21 cellular contexts compared by ENCODE assay signal in genomic region chr9:97437151-97437550, GRCh38. TPM values are rescaled to one million over a fixed set of nuclear protein-coding genes. Genes with fewer than 3 reads are reported as not detected.
DNase-seq lines count a peak whose midpoint lies in the region; ATAC-seq and TF ChIP-seq lines count a peak whose summit lies in the region.
"Had no signal": no experiment of that assay in that cellular context is flagged by ENCODE, and none has a peak within 500 bp of the region (broad histone marks: within the 10 kb centered on the region; RNA-seq: fewer than 3 reads in every experiment).

No MANE protein-coding gene starts in this region.

- ATAC-seq in activated T-cell treated with anti-CD3 and anti-CD28 coated beads, Interleukin-2, amount 50 U/mL, for 4 hours, result no peak

- H3K9me3 ChIP-seq in Karpas-422 (ENCODE audit: low read length), result no peaks in the 10 kb centered on the region
- H3K9me3 ChIP-seq: BE2C, SK-N-SH had no signal

- H3K4me1 ChIP-seq in Karpas-422 (ENCODE audit: low read length), result peaks cover 92% of the 10 kb centered on the region

- peaks cover 35% of the 10 kb centered on the region for H3K36me3 Mint-ChIP-seq in activated T-cell treated with anti-CD3 and anti-CD28 coated beads, Interleukin-2, amount 50 U/mL, for 4 hours (ENCODE audit: insufficient read depth)

- H4K20me1 ChIP-seq in Karpas-422 (ENCODE audit: insufficient read depth, low read depth, low read length), result no peaks in the 10 kb centered on the region

- H3K9me2 ChIP-seq in Karpas-422 (replicated peaks; ENCODE audit: insufficient read depth, low read length), result no peaks in the 10 kb centered on the region
- H3K9me2 ChIP-seq: SK-N-SH had no signal

- no peak for TF ChIP-seq CTCF in epithelial cell of proximal tubule (conservative IDR thresholded peaks at IDR 0.05; ENCODE audit: low read depth, low read length)

- H3K27ac ChIP-seq in Karpas-422 (ENCODE audit: low read length), result peak overlapping the region; percentile 95
- H3K27ac ChIP-seq: 22Rv1 had no signal

- no peaks in the 10 kb centered on the region for H3K9me3 Mint-ChIP-seq in activated T-cell treated with anti-CD3 and anti-CD28 coated beads, Interleukin-2, amount 50 U/mL, for 4 hours
- H3K9me3 Mint-ChIP-seq: CD14-positive monocyte; CD8-positive, alpha-beta memory T cell had no signal

- peak; percentile 58 for DNase-seq in DMS 273 (lab: John Stamatoyannopoulos, UW; ENCODE audit: unreplicated experiment)
- no peak for DNase-seq in DMS 273 treated with DMSO at 0.1 percent for 48 hours (lab: John Stamatoyannopoulos, UW)
- DNase-seq in Karpas-422, result no peak
- DNase-seq in epithelial cell of proximal tubule (ENCODE audit: low read depth), result peak; percentile 7
- DNase-seq in mucosa of gallbladder (ENCODE audit: low spot score), result peak; percentile 40
- DNase-seq in NCI-H1092 (lab: John Stamatoyannopoulos, UW), result no peak
- no peak for DNase-seq in activated T-cell treated with anti-CD3 and anti-CD28 coated beads for 4 hours
- no peak for DNase-seq in activated T-cell treated with anti-CD3 and anti-CD28 coated beads, Interleukin-2, amount 50 U/mL, for 4 hours
- DNase-seq: BE2C; CD8-positive, alpha-beta memory T cell; DMS53; GOT3; HCEC 1CT; MV-4-11; NCI-H2029; NCI-H526 treated with DMSO at 0.1 percent for 48 hours; SIG-M5; SK-N-SH; SW 1271 had no signal

- H3K36me3 ChIP-seq in Karpas-422 (ENCODE audit: insufficient read depth, low read length), result peaks cover 59% of the 10 kb centered on the region
- H3K36me3 ChIP-seq: BE2C had no signal

- no peaks in the 10 kb centered on the region for H3K4me1 Mint-ChIP-seq in activated T-cell treated with anti-CD3 and anti-CD28 coated beads, Interleukin-2, amount 50 U/mL, for 4 hours (ENCODE audit: low read depth)
- H3K4me1 Mint-ChIP-seq: CD8-positive, alpha-beta memory T cell had no signal

- no peak overlapping the region for H3K9ac ChIP-seq in Karpas-422 (ENCODE audit: low read length)
- H3K9ac ChIP-seq: SK-N-SH had no signal

- no peak overlapping the region for H3K4me3 Mint-ChIP-seq in activated T-cell treated with anti-CD3 and anti-CD28 coated beads, Interleukin-2, amount 50 U/mL, for 4 hours
- H3K4me3 Mint-ChIP-seq: CD14-positive monocyte; CD8-positive, alpha-beta memory T cell had no signal

- H2AFZ ChIP-seq in Karpas-422 (ENCODE audit: low read length), result no peak overlapping the region

- H3K27me3 Mint-ChIP-seq in activated T-cell treated with anti-CD3 and anti-CD28 coated beads, Interleukin-2, amount 50 U/mL, for 4 hours (ENCODE audit: low read depth), result no peaks in the 10 kb centered on the region
- H3K27me3 Mint-ChIP-seq: CD8-positive, alpha-beta memory T cell had no signal

- peaks cover 34% of the 10 kb centered on the region for H3K79me2 ChIP-seq in Karpas-422 (ENCODE audit: low read length)

- H3K27me3 ChIP-seq in Karpas-422 (ENCODE audit: low read length), result no peaks in the 10 kb centered on the region
- H3K27me3 ChIP-seq: BE2C had no signal

- H3K4me2 ChIP-seq in Karpas-422 (ENCODE audit: low read depth, low read length, poor library complexity, severe bottlenecking), result no peak overlapping the region
- H3K4me2 ChIP-seq: SK-N-SH had no signal

- H3K4me3 ChIP-seq in Karpas-422 (ENCODE audit: low read length) (no peak overlapping the region), epithelial cell of proximal tubule (ENCODE audit: low read depth, low read length) (no peak overlapping the region)

RNA-seq across cellular contexts. Expression of gene TDRD7, which starts 25.3 kb away (rescaled TPM):
- total RNA-seq in Karpas-422 (2014; rRNA removed; shearing (Covaris generic); ENCODE audit: low replicate concordance), result 18.5 and 23.4 TPM in 2 replicates
- total RNA-seq in epithelial cell of proximal tubule, result 6.0 and 9.4 TPM in 2 replicates
- total RNA-seq in mucosa of gallbladder, result 25.7 TPM
- 1 to 10 TPM; 2.7 to 4.1 (median 2.8) TPM for total RNA-seq in activated T-cell treated with anti-CD3 and anti-CD28 coated beads, Interleukin-2, amount 50 U/mL, for 4 hours

Comparison
In these comparisons a context has a peak if more than half of its experiments do, and no peak if none do; other contexts are left out.
1. DNase-seq: peak in DMS 273 (single experiment), epithelial cell of proximal tubule (single experiment) and mucosa of gallbladder (single experiment); none in DMS 273 treated with DMSO at 0.1 percent for 48 hours (single experiment), Karpas-422 (single experiment), NCI-H1092 (single experiment), activated T-cell treated with anti-CD3 and anti-CD28 coated beads for 4 hours (single experiment) and activated T-cell treated with anti-CD3 and anti-CD28 coated beads, Interleukin-2, amount 50 U/mL, for 4 hours (single experiment).